Comparison of ENCODE assay signal across 16 cellular contexts in genomic region chr12:49000346-49000745, GRCh38. TPM values are rescaled to one million over a fixed set of nuclear protein-coding genes. Genes with fewer than 3 reads are reported as not detected.
A peak's percentile ranks its signal among the peaks of the same experiment; 100 is the strongest.
DNase-seq lines count a peak whose midpoint lies in the region; ATAC-seq and TF ChIP-seq lines count a peak whose summit lies in the region.
"Had no signal": no experiment of that assay in that cellular context is flagged by ENCODE, and none has a peak within 500 bp of the region (broad histone marks: within the 10 kb centered on the region; RNA-seq: fewer than 3 reads in every experiment).

No MANE protein-coding gene starts in this region.

- TF ChIP-seq CTCF in HCT116 (IDR thresholded peaks at IDR 0.05 in 2 of 3, conservative IDR thresholded peaks at IDR 0.05 in 1 of 3; ENCODE audit: borderline replicate concordance in 1 of 3, insufficient read depth in 1 of 3, low read depth in 2 of 3, low read length in 2 of 3) (no peak), spleen (IDR thresholded peaks at IDR 0.05 in 8 of 11, conservative IDR thresholded peaks at IDR 0.05 in 3 of 11) (no peak)

- no peaks in the 10 kb centered on the region for H3K9me3 Mint-ChIP-seq in CD8-positive, alpha-beta memory T cell

- RAD21 ChIA-PET in HCT116 (lab: Charles Lee; ENCODE audit: low non-redundant PET in 1 of 2, low total read pairs in 2 of 2, uncharacterized antibody in 2 of 2, unreplicated experiment in 2 of 2) = no interaction called here

- no peak overlapping the region for H2AFZ ChIP-seq in HCT116 (ENCODE audit: low read depth, low read length, poor library complexity, severe bottlenecking)

- no peak for DNase-seq in CD8-positive, alpha-beta memory T cell
- DNase-seq in HCT116 (ENCODE audit: low read depth, low spot score) = no peak
- DNase-seq in anterior cingulate cortex (lab: John Stamatoyannopoulos, UW) = peak in 31 of 58 donors; percentile 13 to 82 (median 46)
- peak in 36 of 56 donors; percentile 18 to 87 (median 58) for DNase-seq in nucleus accumbens (lab: John Stamatoyannopoulos, UW)
- no peak for DNase-seq in spleen
- no peak for DNase-seq in Kasumi-1 (lab: John Stamatoyannopoulos, UW)
- no peak for DNase-seq in GM03348 (ENCODE audit: low spot score)
- DNase-seq: activated T-cell treated with anti-CD3 and anti-CD28 coated beads, Interleukin-2, amount 50 U/mL, for 1 hour; effector memory CD4-positive, alpha-beta T cell; NCI-H1048; NCI-H510A treated with DMSO at 0.1 percent for 48 hours had no signal

- H3K4me1 ChIP-seq in CD8-positive, alpha-beta memory T cell (ENCODE audit: insufficient read depth, low read length) = peaks cover 32% of the 10 kb centered on the region
- peaks cover 14 to 42% of the 10 kb centered on the region in 2 experiments for H3K4me1 ChIP-seq in HCT116 (ENCODE audit: control insufficient read depth in 1 of 2, insufficient read depth in 2 of 2, low read length in 2 of 2)
- peaks cover 26 to 52% (median 43%) of the 10 kb centered on the region in 6 donors for H3K4me1 ChIP-seq in spleen

- no peak for TF ChIP-seq RAD21 in HCT116 (IDR thresholded peaks at IDR 0.05; ENCODE audit: low read depth)

- H3K27ac Mint-ChIP-seq in CD8-positive, alpha-beta memory T cell = peak overlapping the region in 2 of 8 donors; percentile 17 to 56

- H3K4me3 Mint-ChIP-seq in CD8-positive, alpha-beta memory T cell = peak overlapping the region in 5 of 7 donors; percentile 15 to 79 (median 41)

- H3K36me3 Mint-ChIP-seq in CD8-positive, alpha-beta memory T cell = peaks cover 26 to 44% (median 42%) of the 10 kb centered on the region in 3 donors

- H3K27me3 ChIP-seq in CD8-positive, alpha-beta memory T cell (ENCODE audit: insufficient read depth, low read length, poor library complexity, severe bottlenecking) = peaks cover 31% of the 10 kb centered on the region
- no peaks in the 10 kb centered on the region for H3K27me3 ChIP-seq in HCT116 (ENCODE audit: insufficient read depth, low read length)
- peaks cover 8 to 63% (median 40%) of the 10 kb centered on the region in 7 donors for H3K27me3 ChIP-seq in spleen (replicated peaks in 1 of 7)

- H4K20me1 ChIP-seq in HCT116 (ENCODE audit: insufficient read depth) = no peaks in the 10 kb centered on the region

- ATAC-seq in HCT116 = no peak
- ATAC-seq in GM18858 (IDR thresholded peaks at IDR 0.05; ENCODE audit: unreplicated experiment) = no peak

- CTCF ChIA-PET in CD8-positive, alpha-beta memory T cell (lab: Charles Lee) = interaction anchor here (1.4 to 15.2 kb wide), 6 partner anchors 14 to 147 kb away, joined by 3 to 237 read pairs (median 14); partner anchors contain the start of genes DDX23 and WNT1
- CTCF ChIA-PET in HCT116 (lab: Charles Lee) = interaction anchor here (0.7 to 3.0 kb wide), 3 partner anchors 12 to 147 kb away, joined by 3 to 35 read pairs (median 7); partner anchors contain the start of gene PRKAG1

- 85 to 94% (median 93%) methylated on average over 2 of the region's 2 CpGs for WGBS in spleen, 5 donors

- POLR2A ChIA-PET in CD8-positive, alpha-beta memory T cell (lab: Charles Lee) = interaction anchor here (0.5 to 1.3 kb wide), 2 partner anchors 13 to 19 kb away, joined by 3 to 4 read pairs; no protein-coding TSS in a partner anchor
- POLR2A ChIA-PET in HCT116 (lab: Charles Lee) = interaction anchor here (1.3 kb wide), 1 partner anchor 19 kb away, joined by 3 read pairs; no protein-coding TSS in a partner anchor

- intact Hi-C loops in HCT116 (cut with micrococcal nuclease) (no loop called here), spleen (cut with DNase I; ENCODE audit: low total_unique reads) (no loop called here)

- BruUV-seq in HCT116 (replicated peaks; lab: Mats Ljungman, UMichigan) = no TSS peak

- peak overlapping the region; percentile 98 for H3K4me2 ChIP-seq in HCT116 (ENCODE audit: low read length)

- H3K4me1 Mint-ChIP-seq in CD8-positive, alpha-beta memory T cell = peaks cover 28 to 47% (median 30%) of the 10 kb centered on the region in 3 donors

- no peaks in the 10 kb centered on the region for H3K9me3 ChIP-seq in CD8-positive, alpha-beta memory T cell (ENCODE audit: low read length)
- H3K9me3 ChIP-seq in HCT116 (ENCODE audit: control insufficient read depth in 1 of 2, insufficient read depth in 1 of 2, low read depth in 1 of 2, low read length in 2 of 2) = no peaks in the 10 kb centered on the region
- H3K9me3 ChIP-seq in spleen = no peaks in the 10 kb centered on the region
- H3K9me3 ChIP-seq: thoracic aorta had no signal

- H3K79me2 ChIP-seq in HCT116 (ENCODE audit: insufficient read depth, low read length) = peaks cover 21% of the 10 kb centered on the region; the same call in 1 of the 2 replicates

- no peaks in the 10 kb centered on the region for H3K9me2 ChIP-seq in HCT116 (ENCODE audit: insufficient read depth)

- TF ChIP-seq POLR2A in HCT116 (IDR thresholded peaks at IDR 0.05; ENCODE audit: borderline replicate concordance, extremely low read depth, insufficient read depth, insufficient read length) = no peak
- TF ChIP-seq POLR2A in spleen (IDR thresholded peaks at IDR 0.05) = no peak

- H3K36me3 ChIP-seq in CD8-positive, alpha-beta memory T cell (ENCODE audit: insufficient read depth, low read length) = peaks cover 33% of the 10 kb centered on the region
- peaks cover 10 to 16% of the 10 kb centered on the region in 2 experiments; a peak in 2 of 4 replicates for H3K36me3 ChIP-seq in HCT116 (ENCODE audit: control insufficient read depth in 1 of 2, insufficient read depth in 2 of 2, low read length in 2 of 2)
- peaks cover 2 to 54% (median 45%) of the 10 kb centered on the region in 6 donors for H3K36me3 ChIP-seq in spleen

- H3K4me3 ChIP-seq in CD8-positive, alpha-beta memory T cell (ENCODE audit: low read length) = no peak overlapping the region
- H3K4me3 ChIP-seq in HCT116 (replicated peaks in 1 of 2; ENCODE audit: low read depth in 1 of 2, low read length in 2 of 2) = peak overlapping the region; percentile 71 to 79
- H3K4me3 ChIP-seq in spleen = no peak overlapping the region

- H3K27me3 Mint-ChIP-seq in CD8-positive, alpha-beta memory T cell = peaks cover 48 to 55% of the 10 kb centered on the region in 2 donors

- H3K9ac ChIP-seq in HCT116 (ENCODE audit: low read length) = peak overlapping the region; percentile 80

- no peak overlapping the region for H3K27ac ChIP-seq in CD8-positive, alpha-beta memory T cell (ENCODE audit: low read depth, low read length)
- peak overlapping the region; percentile 60 for H3K27ac ChIP-seq in HCT116 (ENCODE audit: low read depth, low read length)
- no peak overlapping the region for H3K27ac ChIP-seq in spleen
- H3K27ac ChIP-seq: skin epidermis, thoracic aorta had no signal

TF ChIP-seq in HCT116, 20 proteins besides CTCF, POLR2A, EP300 and RAD21:
- TF ChIP-seq POLR2AphosphoS5 (IDR thresholded peaks at IDR 0.05; ENCODE audit: low read depth, low read length) (no peak), CEBPB (IDR thresholded peaks at IDR 0.05; ENCODE audit: low read depth) (no peak)

RNA-seq across cellular contexts. Expression of gene DDN, which starts 1.2 kb away (rescaled TPM):
- under 1 TPM; 0.33 to 0.39 TPM for total RNA-seq in CD8-positive, alpha-beta memory T cell
- not detected for polyA plus RNA-seq in CD8-positive, alpha-beta memory T cell
- total RNA-seq in HCT116 (2021; ENCODE audit: unreplicated experiment) (8.1 TPM), spleen (1 to 10 TPM in 1 of 7 donors, under 1 TPM in 5, not detected in 1; 0.15 to 2.0 (median 0.40) TPM)
- 1.7 and 2.8 TPM in 2 replicates for polyA plus RNA-seq in HCT116 (2012)
- under 1 TPM; 0.09 to 0.64 (median 0.42) TPM for polyA plus RNA-seq in spleen

RNA-seq across cellular contexts. Expression of gene PRKAG1, which starts 18.2 kb away (rescaled TPM):
- 10 to 100 TPM; 73.3 to 78.3 TPM for total RNA-seq in CD8-positive, alpha-beta memory T cell
- 45.9 TPM for polyA plus RNA-seq in CD8-positive, alpha-beta memory T cell
- total RNA-seq in HCT116 (2021; ENCODE audit: unreplicated experiment) (64.6 TPM), spleen (10 to 100 TPM; 40.2 to 47.2 (median 44.6) TPM)
- 55.8 and 63.1 TPM in 2 replicates for polyA plus RNA-seq in HCT116 (2012)
- polyA plus RNA-seq in spleen = 10 to 100 TPM; 34.1 to 41.4 (median 39.8) TPM

RNA-seq across cellular contexts. Expression of gene WNT1, which starts 22.2 kb away (rescaled TPM):
- total RNA-seq in CD8-positive, alpha-beta memory T cell = not detected
- 2.3 TPM for polyA plus RNA-seq in CD8-positive, alpha-beta memory T cell
- total RNA-seq in HCT116 (2021; ENCODE audit: unreplicated experiment) = not detected
- not detected in 2 replicates for polyA plus RNA-seq in HCT116 (2012)
- total RNA-seq in spleen = under 1 TPM in 3 of 7 donors, not detected in 4; 0.23 to 0.52 (median 0.41) TPM
- polyA plus RNA-seq in spleen = under 1 TPM in 1 of 3 donors, not detected in 2; 0.06 TPM
- total RNA-seq: frontal cortex, kidney epithelial cell had no signal

RNA-seq across cellular contexts. Expression of gene WNT10B, which starts 28.8 kb away (rescaled TPM):
- total RNA-seq in CD8-positive, alpha-beta memory T cell = 1 to 10 TPM; 1.4 TPM
- 0.21 TPM for polyA plus RNA-seq in CD8-positive, alpha-beta memory T cell
- total RNA-seq in HCT116 (2021; ENCODE audit: unreplicated experiment) (9.8 TPM), spleen (1 to 10 TPM in 6 of 7 donors, under 1 TPM in 1; 0.59 to 2.9 (median 2.0) TPM)
- polyA plus RNA-seq in HCT116 (2012) = 5.6 TPM in 2 replicates
- 1 to 10 TPM; 2.5 to 5.4 (median 4.6) TPM for polyA plus RNA-seq in spleen
- total RNA-seq: kidney epithelial cell had no signal

RNA-seq across cellular contexts. Expression of gene ARF3, which starts 43.1 kb away (rescaled TPM):
- total RNA-seq in CD8-positive, alpha-beta memory T cell = 10 to 100 TPM; 91.5 to 91.8 TPM
- polyA plus RNA-seq in CD8-positive, alpha-beta memory T cell = 24.5 TPM
- total RNA-seq in HCT116 (2021; ENCODE audit: unreplicated experiment) (166 TPM), spleen (100 to 1,000 TPM in 4 of 7 donors, 10 to 100 TPM in 3; 66.8 to 152 (median 125) TPM)
- polyA plus RNA-seq in HCT116 (2012) = 126 and 150 TPM in 2 replicates
- 10 to 100 TPM; 22.2 to 54.1 (median 31.2) TPM for polyA plus RNA-seq in spleen

Comparison
In these comparisons a context has a peak if more than half of its experiments do, and no peak if none do; other contexts are left out.
1. DNase-seq: peak in anterior cingulate cortex (31 of 58) and nucleus accumbens (36 of 56); none in CD8-positive, alpha-beta memory T cell (0 of 5), HCT116 (single experiment), spleen (single experiment), Kasumi-1 (0 of 2) and GM03348 (single experiment).
2. H3K4me3 ChIP-seq: peak in HCT116 (2 of 2); none in CD8-positive, alpha-beta memory T cell (single experiment) and spleen (0 of 8).